8 cellular contexts compared by ENCODE assay signal in the genomic region with DNA sequence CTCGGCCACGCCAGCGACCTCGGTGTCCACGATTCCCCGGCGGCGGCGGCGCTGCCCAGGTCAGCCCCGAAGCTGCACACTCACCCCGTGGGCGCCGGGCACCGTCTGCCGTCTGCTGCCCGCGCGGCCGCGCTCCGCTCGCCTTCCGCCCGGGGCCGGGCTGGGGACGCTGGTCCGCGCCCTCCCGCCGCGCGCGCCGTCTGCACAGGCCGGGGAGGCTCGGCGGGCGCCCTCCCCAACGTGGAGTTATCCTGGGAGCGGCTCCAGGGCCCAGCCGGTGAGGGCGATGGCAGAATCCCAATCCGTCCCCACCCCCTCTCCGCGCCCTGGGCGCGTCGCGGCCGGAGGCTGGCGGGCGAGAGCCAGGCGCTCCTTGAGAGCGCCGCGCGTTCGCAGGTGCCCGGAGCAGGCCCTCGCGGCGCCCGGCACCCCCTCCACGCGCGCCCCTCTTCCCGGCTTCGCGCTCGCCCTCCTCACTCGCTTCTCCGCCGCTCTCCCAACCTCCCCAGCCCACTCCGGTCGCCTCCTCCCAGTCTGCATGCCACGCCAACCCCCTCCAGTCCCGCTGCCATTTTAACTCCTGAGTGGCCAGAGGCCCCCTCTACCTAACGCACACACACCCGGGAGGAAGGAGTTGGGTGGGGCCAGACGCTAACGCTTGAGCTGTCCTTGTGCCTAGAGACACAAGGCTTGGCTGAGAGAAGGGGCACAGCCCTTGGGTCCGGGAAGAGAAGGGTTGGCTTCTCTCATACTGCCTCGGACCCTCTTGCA. TPM values are rescaled to one million over a fixed set of nuclear protein-coding genes. Genes with fewer than 3 reads are reported as not detected.
DNase-seq lines count a peak whose midpoint lies in the region; ATAC-seq, FAIRE-seq and TF ChIP-seq lines count a peak whose summit lies in the region.

LRRN2 (minus strand) TSS at position 503 of the 771 bp plus-strand sequence. CDS start 65,746 bp downstream, outside the sequence.

- H3K27me3 Mint-ChIP-seq in endothelial cell (ENCODE audit: unreplicated experiment): peaks cover 5% of the 10 kb centered on the region
- peaks cover 71% of the 10 kb centered on the region for H3K27me3 Mint-ChIP-seq in nephron (ENCODE audit: low read depth)

- H3K36me3 Mint-ChIP-seq in endothelial cell (ENCODE audit: low read depth, unreplicated experiment) (peaks cover 15% of the 10 kb centered on the region), nephron (ENCODE audit: low read depth) (no peaks in the 10 kb centered on the region)

- H3K9me3 Mint-ChIP-seq in endothelial cell (ENCODE audit: unreplicated experiment) (no peaks in the 10 kb centered on the region), nephron (no peaks in the 10 kb centered on the region)

- FAIRE-seq in D721Med (lab: Jason Lieb, UNC): peak; percentile 56

- DNase-seq in D721Med (ENCODE audit: insufficient read length, low spot score): peak; percentile 80
- DNase-seq in NCI-H2227 (lab: John Stamatoyannopoulos, UW; ENCODE audit: unreplicated experiment): peak; percentile 57
- peak; percentile 34 for DNase-seq in endothelial cell (ENCODE audit: low spot score)
- no peak for DNase-seq in activated CD4-positive, CD25-positive, alpha-beta regulatory T cell (lab: John Stamatoyannopoulos, UW)

- TF ChIP-seq CTCF in D721Med (IDR thresholded peaks at IDR 0.05; ENCODE audit: insufficient read depth, missing control alignments) (no peak), endothelial cell (IDR thresholded peaks at IDR 0.05; ENCODE audit: unreplicated experiment) (no peak), nephron (IDR thresholded peaks at IDR 0.05; ENCODE audit: unreplicated experiment in 3 of 3) (no peak)

- H3K4me1 Mint-ChIP-seq in endothelial cell (ENCODE audit: unreplicated experiment): peaks cover 29% of the 10 kb centered on the region
- peaks cover 6% of the 10 kb centered on the region for H3K4me1 Mint-ChIP-seq in nephron

- ATAC-seq in HG03354 (IDR thresholded peaks at IDR 0.05; ENCODE audit: poor library complexity, severe bottlenecking, unreplicated experiment) (no peak), HG02610 (IDR thresholded peaks at IDR 0.05; ENCODE audit: unreplicated experiment) (no peak), HG02884 (IDR thresholded peaks at IDR 0.05; ENCODE audit: unreplicated experiment) (no peak)

- H3K4me3 Mint-ChIP-seq in endothelial cell (ENCODE audit: unreplicated experiment) (peak within 1 kb of the TSS; percentile 97), nephron (peak within 1 kb of the TSS; percentile 89 to 91 (median 90))

- H3K27ac Mint-ChIP-seq in endothelial cell (ENCODE audit: unreplicated experiment) (peak within 1 kb of the TSS; percentile 86), nephron (peak within 1 kb of the TSS; percentile 58 to 60 (median 58))

RNA-seq across cellular contexts. Expression of gene LRRN2, which starts in this region (rescaled TPM):
- 71.1 TPM for total RNA-seq in endothelial cell (ENCODE audit: unreplicated experiment)

Comparison
In these comparisons a context has a peak if more than half of its experiments do, and no peak if none do; other contexts are left out.
1. DNase-seq: peak in D721Med (single experiment), NCI-H2227 (single experiment) and endothelial cell (single experiment); none in activated CD4-positive, CD25-positive, alpha-beta regulatory T cell (0 of 4).